Comparison of ENCODE assay signal across 10 cellular contexts in the genomic region with DNA sequence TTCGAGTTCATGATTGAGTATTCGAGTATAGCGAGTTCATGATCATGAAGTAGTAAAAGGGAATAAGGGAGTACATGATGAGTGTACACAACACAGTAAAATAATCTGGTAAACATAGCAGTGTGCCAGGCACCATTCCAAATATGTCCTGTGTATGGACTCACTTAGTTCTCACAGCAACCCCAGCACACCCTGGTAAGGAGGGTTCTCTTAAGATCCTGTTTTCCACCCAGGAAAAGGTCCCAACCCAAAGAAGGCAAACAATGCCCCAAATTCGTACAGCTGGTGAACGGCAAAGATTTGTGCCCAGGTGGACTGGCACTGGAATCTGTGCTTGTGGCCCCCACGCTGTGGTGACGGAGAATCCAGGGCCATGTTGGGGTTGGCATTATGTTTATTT. TPM values are rescaled to one million over a fixed set of nuclear protein-coding genes. Genes with fewer than 3 reads are reported as not detected.
"Had no signal": no experiment of that assay in that cellular context is flagged by ENCODE, and none has a peak within 500 bp of the region (broad histone marks: within the 10 kb centered on the region; RNA-seq: fewer than 3 reads in every experiment).

No MANE protein-coding gene starts in this region.

- ATAC-seq: GM23338 had no signal

- H3K4me2 ChIP-seq: GM23338, KMS-11 had no signal

- DNase-seq: H9, HCEC 1CT, KBM-7 had no signal

- H3K4me3 ChIP-seq: GM23338 had no signal

- FAIRE-seq: H1, H54, HTR-8/SVneo had no signal

- H3K27ac ChIP-seq: HL-60, KMS-11 had no signal

RNA-seq across cellular contexts. Expression of gene HPN, which starts 21.4 kb away (rescaled TPM):
- polyA plus RNA-seq: IgD-negative memory B cell had no signal

RNA-seq across cellular contexts. Expression of gene SCN1B, which starts 32.7 kb away (rescaled TPM):
- polyA plus RNA-seq: IgD-negative memory B cell had no signal

RNA-seq across cellular contexts. Expression of gene FXYD3, which starts 52.7 kb away (rescaled TPM):
- total RNA-seq: GM23338, H1 had no signal
- polyA plus RNA-seq: IgD-negative memory B cell had no signal
